In genomic region chr2:62654423-62654791, GRCh38 we compare ENCODE assay signal across 21 cellular contexts. TPM values are rescaled to one million over a fixed set of nuclear protein-coding genes. Genes with fewer than 3 reads are reported as not detected.
DNase-seq lines count a peak whose midpoint lies in the region; ATAC-seq and TF ChIP-seq lines count a peak whose summit lies in the region.
"Had no signal": no experiment of that assay in that cellular context is flagged by ENCODE, and none has a peak within 500 bp of the region (broad histone marks: within the 10 kb centered on the region; RNA-seq: fewer than 3 reads in every experiment).

No MANE protein-coding gene starts in this region.

- no peaks in the 10 kb centered on the region for H3K79me2 ChIP-seq in Loucy (ENCODE audit: insufficient read depth, low read length)

- no peak overlapping the region for H3K4me3 ChIP-seq in Loucy (ENCODE audit: low read length, poor library complexity, severe bottlenecking)
- no peak overlapping the region for H3K4me3 ChIP-seq in choroid plexus epithelial cell (ENCODE audit: low read depth, low read length)
- no peak overlapping the region for H3K4me3 ChIP-seq in mucosa of descending colon
- H3K4me3 ChIP-seq: esophagus muscularis mucosa, left lung, SK-N-MC, vagina had no signal

- H3K4me2 ChIP-seq in Loucy (ENCODE audit: low read depth, low read length, poor library complexity, severe bottlenecking): peak overlapping the region; percentile 1

- no peaks in the 10 kb centered on the region for H3K27me3 ChIP-seq in Loucy (ENCODE audit: insufficient read depth, low read length, poor library complexity, severe bottlenecking)
- H3K27me3 ChIP-seq: BE2C, esophagus muscularis mucosa, left lung, vagina had no signal

- H3K9me3 Mint-ChIP-seq in CD14-positive monocyte: peaks cover 6 to 16% (median 11%) of the 10 kb centered on the region in 7 donors
- H3K9me3 Mint-ChIP-seq: activated CD4-positive, alpha-beta memory T cell treated with anti-CD3 and anti-CD28 coated beads, Interleukin-2, amount 10 ng/mL, durations not matched to agents 7 days and 5 days; activated T-helper 1 cell treated with anti-CD3 and anti-CD28 coated beads, Interleukin-12 subunit alpha, Interleukin-12 subunit beta, Interleukin-2, Interleukin-4 antibody, amounts not matched to agents 30 ng/mL and 10 ng/mL and 1 ng/mL, durations not matched to agents 14 hours and 24 hours and 36 hours had no signal

- no peaks in the 10 kb centered on the region for H3F3A ChIP-seq in Loucy (ENCODE audit: low read depth)

- DNase-seq in EH (ENCODE audit: low read depth): peak; percentile 69
- DNase-seq in choroid plexus epithelial cell (ENCODE audit: low read depth): peak; percentile 31
- no peak for DNase-seq in mucosa of descending colon
- DNase-seq in DMS 273 (lab: John Stamatoyannopoulos, UW; ENCODE audit: unreplicated experiment): no peak
- DNase-seq in posterior vena cava (ENCODE audit: low spot score): no peak
- DNase-seq in SHP77 treated with DMSO at 0.1 percent for 48 hours (lab: John Stamatoyannopoulos, UW): no peak
- DNase-seq in CD14-positive monocyte (ENCODE audit: low spot score): no peak
- DNase-seq: activated CD4-positive, alpha-beta memory T cell treated with anti-CD3 and anti-CD28 coated beads, Interleukin-2, amount 10 ng/mL, durations not matched to agents 7 days and 5 days; amygdala; BE2C; cortex of kidney; Karpas-422; left lung; naive B cell; NCI-H345; stimulated activated naive CD8-positive, alpha-beta T cell treated with anti-CD3 and anti-CD28 coated beads, Interleukin-15, Interleukin-2, amounts not matched to agents 100 U/mL and 50 U/mL, for 24 hours had no signal

- peaks cover 7% of the 10 kb centered on the region for H3K4me1 Mint-ChIP-seq in CD14-positive monocyte
- H3K4me1 Mint-ChIP-seq: activated CD4-positive, alpha-beta memory T cell treated with anti-CD3 and anti-CD28 coated beads, Interleukin-2, amount 10 ng/mL, durations not matched to agents 7 days and 5 days had no signal

- no peaks in the 10 kb centered on the region for H3K27me3 Mint-ChIP-seq in CD14-positive monocyte (ENCODE audit: low read depth in 3 of 3)

- no peak overlapping the region for H3K4me3 Mint-ChIP-seq in CD14-positive monocyte
- H3K4me3 Mint-ChIP-seq: activated CD4-positive, alpha-beta memory T cell treated with anti-CD3 and anti-CD28 coated beads, Interleukin-2, amount 10 ng/mL, durations not matched to agents 7 days and 5 days; activated T-helper 1 cell treated with anti-CD3 and anti-CD28 coated beads, Interleukin-12 subunit alpha, Interleukin-12 subunit beta, Interleukin-2, Interleukin-4 antibody, amounts not matched to agents 30 ng/mL and 10 ng/mL and 1 ng/mL, durations not matched to agents 14 hours and 24 hours and 36 hours; naive B cell had no signal

- H3K4me1 ChIP-seq in Loucy (ENCODE audit: insufficient read depth, low read length, poor library complexity, severe bottlenecking): peaks cover 9% of the 10 kb centered on the region
- H3K4me1 ChIP-seq in mucosa of descending colon (ENCODE audit: low read depth): no peaks in the 10 kb centered on the region
- H3K4me1 ChIP-seq: BE2C, left lung had no signal

- no peak overlapping the region for H3K9ac ChIP-seq in Loucy (ENCODE audit: low read depth, low read length, poor library complexity, severe bottlenecking)

- peak overlapping the region; percentile 61; the same call in 1 of the 2 replicates for H2AFZ ChIP-seq in Loucy (ENCODE audit: low read length)

- intact Hi-C loops in mucosa of descending colon (cut with DNase I, micrococcal nuclease) (no loop called here), posterior vena cava (cut with DNase I) (no loop called here), CD14-positive monocyte (cut with micrococcal nuclease) (no loop called here)

- H3K9me3 ChIP-seq in Loucy (ENCODE audit: insufficient read depth, low read depth, low read length): no peaks in the 10 kb centered on the region
- H3K9me3 ChIP-seq in mucosa of descending colon: no peaks in the 10 kb centered on the region
- H3K9me3 ChIP-seq: BE2C, esophagus muscularis mucosa, left lung, vagina had no signal

- H3K36me3 ChIP-seq in Loucy (ENCODE audit: insufficient read depth, low read length) (no peaks in the 10 kb centered on the region), mucosa of descending colon (ENCODE audit: low read depth) (no peaks in the 10 kb centered on the region)
- H3K36me3 ChIP-seq: BE2C, esophagus muscularis mucosa, left lung, vagina had no signal

- TF ChIP-seq CTCF in Loucy (conservative IDR thresholded peaks at IDR 0.05; ENCODE audit: low read length) (no peak), choroid plexus epithelial cell (conservative IDR thresholded peaks at IDR 0.05; ENCODE audit: low read depth, low read length) (no peak), mucosa of descending colon (IDR thresholded peaks at IDR 0.05) (no peak), CD14-positive monocyte (IDR thresholded peaks at IDR 0.05) (no peak)

- no peaks in the 10 kb centered on the region for H3K36me3 Mint-ChIP-seq in CD14-positive monocyte
- H3K36me3 Mint-ChIP-seq: naive B cell had no signal

- H3K9me2 ChIP-seq in Loucy (replicated peaks; ENCODE audit: low read depth, low read length): no peaks in the 10 kb centered on the region

- no peaks in the 10 kb centered on the region for H4K20me1 ChIP-seq in Loucy (ENCODE audit: insufficient read depth, low read length, poor library complexity, severe bottlenecking)

- ATAC-seq in mucosa of descending colon: peak; percentile 22
- ATAC-seq: left lung; stimulated activated naive CD8-positive, alpha-beta T cell treated with anti-CD3 and anti-CD28 coated beads, Interleukin-15, Interleukin-2, amounts not matched to agents 100 U/mL and 50 U/mL, for 24 hours had no signal

- no peak overlapping the region for H3K27ac Mint-ChIP-seq in CD14-positive monocyte
- H3K27ac Mint-ChIP-seq: activated CD4-positive, alpha-beta memory T cell treated with anti-CD3 and anti-CD28 coated beads, Interleukin-2, amount 10 ng/mL, durations not matched to agents 7 days and 5 days; activated T-helper 1 cell treated with anti-CD3 and anti-CD28 coated beads, Interleukin-12 subunit alpha, Interleukin-12 subunit beta, Interleukin-2, Interleukin-4 antibody, amounts not matched to agents 30 ng/mL and 10 ng/mL and 1 ng/mL, durations not matched to agents 14 hours and 24 hours and 36 hours; naive B cell had no signal

RNA-seq across cellular contexts. Expression of gene EHBP1, which starts 51.1 kb away (rescaled TPM):
- 100 to 1,000 TPM in 1 of 3 donors, 10 to 100 TPM in 2; 26.9 to 136 (median 28.2) TPM for total RNA-seq in mucosa of descending colon
- 10 to 100 TPM; 64.6 to 67.6 TPM for total RNA-seq in posterior vena cava
- 1 to 10 TPM; 4.2 to 6.1 TPM for polyA plus RNA-seq in CD14-positive monocyte

Comparison
In these comparisons a context has a peak if more than half of its experiments do, and no peak if none do; other contexts are left out.
1. DNase-seq: peak in EH (single experiment) and choroid plexus epithelial cell (single experiment); none in mucosa of descending colon (0 of 3), DMS 273 (single experiment), posterior vena cava (single experiment), SHP77 treated with DMSO at 0.1 percent for 48 hours (single experiment) and CD14-positive monocyte (single experiment).